Comparison of ENCODE assay signal across 8 cellular contexts in genomic region chr17:60599220-60599619, GRCh38. TPM values are rescaled to one million over a fixed set of nuclear protein-coding genes. Genes with fewer than 3 reads are reported as not detected.
DNase-seq lines count a peak whose midpoint lies in the region; ATAC-seq and TF ChIP-seq lines count a peak whose summit lies in the region.

No MANE protein-coding gene starts in this region.

- no peak for TF ChIP-seq CTCF in GM12864 (IDR thresholded peaks at IDR 0.05; ENCODE audit: low read depth, low read length, missing control alignments)
- TF ChIP-seq CTCF in breast epithelium (IDR thresholded peaks at IDR 0.05): no peak
- no peak for TF ChIP-seq CTCF in mucosa of descending colon (IDR thresholded peaks at IDR 0.05)

- TF ChIP-seq POLR2A in breast epithelium (IDR thresholded peaks at IDR 0.05): no peak

- H3K36me3 ChIP-seq in breast epithelium (no peaks in the 10 kb centered on the region), mucosa of descending colon (ENCODE audit: low read depth) (no peaks in the 10 kb centered on the region)

- H3K9me3 ChIP-seq in breast epithelium: no peaks in the 10 kb centered on the region
- H3K9me3 ChIP-seq in mucosa of descending colon: no peaks in the 10 kb centered on the region

- peak overlapping the region; percentile 90 to 98 for H3K27ac ChIP-seq in breast epithelium

- DNase-seq in GM12864 (ENCODE audit: low read depth): no peak
- DNase-seq in breast epithelium (ENCODE audit: low spot score in 2 of 2): no peak
- no peak for DNase-seq in mucosa of descending colon
- DNase-seq in AML-193 (lab: John Stamatoyannopoulos, UW): no peak
- no peak for DNase-seq in HT-29 (ENCODE audit: low spot score)
- no peak for DNase-seq in NCI-H187 treated with DMSO at 0.1 percent for 48 hours (lab: John Stamatoyannopoulos, UW)
- no peak for DNase-seq in UCSD-AML1 (lab: John Stamatoyannopoulos, UW; ENCODE audit: unreplicated experiment)

- intact Hi-C loops in breast epithelium (cut with DNase I; ENCODE audit: low total_unique reads) (no loop called here), mucosa of descending colon (cut with DNase I, micrococcal nuclease) (no loop called here)

- ATAC-seq in HG03521 (IDR thresholded peaks at IDR 0.05; ENCODE audit: unreplicated experiment) (peak; percentile 0), mucosa of descending colon (no peak)

- H3K4me1 ChIP-seq in breast epithelium: peaks cover 0 to 4% of the 10 kb centered on the region in 2 donors
- H3K4me1 ChIP-seq in mucosa of descending colon (ENCODE audit: low read depth): peaks cover 14% of the 10 kb centered on the region

- H3K4me3 ChIP-seq in GM12864 (ENCODE audit: low read depth, low read length) (peak overlapping the region; percentile 62), breast epithelium (peak overlapping the region; percentile 90 to 97 (median 92)), mucosa of descending colon (peak overlapping the region; percentile 99)

- H3K27me3 ChIP-seq in breast epithelium: no peaks in the 10 kb centered on the region

RNA-seq across cellular contexts. Expression of gene PPM1D, which starts 0.8 kb away (rescaled TPM):
- total RNA-seq in breast epithelium: 10 to 100 TPM; 12.3 to 19.6 (median 14.7) TPM
- 10 to 100 TPM; 16.0 to 20.6 (median 16.3) TPM for total RNA-seq in mucosa of descending colon
- 11.3 and 13.1 TPM in 2 replicates for total RNA-seq in HT-29 (2014; rRNA removed; shearing (Covaris generic))
